8 cellular contexts compared by ENCODE assay signal in genomic region chr4:83034630-83035494, GRCh38. TPM values are rescaled to one million over a fixed set of nuclear protein-coding genes. Genes with fewer than 3 reads are reported as not detected.
DNase-seq lines count a peak whose midpoint lies in the region; ATAC-seq and TF ChIP-seq lines count a peak whose summit lies in the region.

Gene COPS4 (plus strand): TSS chr4:83035183. CDS start chr4:83035225, 42 bp downstream.

- peak; percentile 44 for TF ChIP-seq CTCF in AG09319 (IDR thresholded peaks at IDR 0.05; ENCODE audit: low read depth, low read length)

- H3K4me3 Mint-ChIP-seq in immature natural killer cell: peak within 1 kb of the TSS; percentile 94 to 100 (median 98)

- H3K4me1 Mint-ChIP-seq in immature natural killer cell: peaks cover 33 to 42% of the 10 kb centered on the region in 2 donors

- ATAC-seq in GM19025 (IDR thresholded peaks at IDR 0.05; ENCODE audit: low read depth, unreplicated experiment) (peak; percentile 99), HG03342 (IDR thresholded peaks at IDR 0.05; ENCODE audit: unreplicated experiment) (peak; percentile 99)

- DNase-seq in AG09319 (ENCODE audit: extremely low read depth, low read depth) (peak; percentile 99), NCI-H345 treated with DMSO at 0.1 percent for 48 hours (lab: John Stamatoyannopoulos, UW; ENCODE audit: unreplicated experiment) (peak; percentile 93), immature natural killer cell (peak; percentile 95 to 97 (median 97)), smooth muscle cell of the brain vasculature (ENCODE audit: low read depth, low spot score) (peak; percentile 99)
- peak; percentile 77 to 94 (median 86) for DNase-seq in activated CD4-positive, CD25-positive, alpha-beta regulatory T cell (lab: John Stamatoyannopoulos, UW)
- peak; percentile 98 for DNase-seq in central memory CD4-positive, alpha-beta T cell

- peaks cover 6 to 8% (median 7%) of the 10 kb centered on the region in 3 donors for H3K27me3 Mint-ChIP-seq in immature natural killer cell (ENCODE audit: low read depth in 3 of 3)

- no peaks in the 10 kb centered on the region for H3K9me3 Mint-ChIP-seq in immature natural killer cell

- H3K27ac Mint-ChIP-seq in immature natural killer cell: peak within 1 kb of the TSS; percentile 93 to 100 (median 98)

- no peaks in the 10 kb centered on the region for H3K36me3 Mint-ChIP-seq in immature natural killer cell

RNA-seq across cellular contexts. Expression of gene COPS4, which starts in this region (rescaled TPM):
- polyA plus RNA-seq in immature natural killer cell: 10 to 100 TPM; 61.0 to 90.6 (median 71.1) TPM

Comparison
In these comparisons a context has a peak if more than half of its experiments do, and no peak if none do; other contexts are left out.
1. Peak in every context shown above with its lines: DNase-seq and ATAC-seq.